In genomic region chr17:12094336-12094735, GRCh38 we compare ENCODE assay signal across 20 cellular contexts.
A peak's percentile ranks its signal among the peaks of the same experiment; 100 is the strongest.
DNase-seq lines count a peak whose midpoint lies in the region; ATAC-seq, FAIRE-seq and TF ChIP-seq lines count a peak whose summit lies in the region.
"Had no signal": no experiment of that assay in that cellular context is flagged by ENCODE, and none has a peak within 500 bp of the region (broad histone marks: within the 10 kb centered on the region; RNA-seq: fewer than 3 reads in every experiment).

No MANE protein-coding gene starts in this region.

- no peaks in the 10 kb centered on the region for H3K9me3 Mint-ChIP-seq in H9
- H3K9me3 Mint-ChIP-seq: CD4-positive, alpha-beta T cell; CD8-positive, alpha-beta T cell had no signal

- H3K18ac ChIP-seq in H9 (ENCODE audit: insufficient read length, low read depth, low read length), result no peak overlapping the region

- H3K4me3 ChIP-seq in HepG2 (replicated peaks in 1 of 3; ENCODE audit: insufficient read depth in 1 of 3, low read depth in 2 of 3, low read length in 3 of 3), result no peak overlapping the region
- H3K4me3 ChIP-seq in right lobe of liver, result no peak overlapping the region
- H3K4me3 ChIP-seq: A549; BLaER1 treated with 17β-estradiol and CSF1 and Interleukin-3, amounts not matched to agents 10 nM and 100 nM had no signal

- H3K79me2 ChIP-seq in HepG2 (ENCODE audit: insufficient read depth, low read length) (peaks cover 3% of the 10 kb centered on the region), H9 (ENCODE audit: insufficient read depth, low read length) (no peaks in the 10 kb centered on the region)

- no peaks in the 10 kb centered on the region for H3K79me1 ChIP-seq in H9 (ENCODE audit: insufficient read depth, low read depth, low read length, poor library complexity, severe bottlenecking)

- H3K27ac Mint-ChIP-seq in H9, result peak overlapping the region in 2 of 3 experiments; percentile 58 to 63; a peak in 1 of 7 replicates
- H3K27ac Mint-ChIP-seq: B cell; CD4-positive, alpha-beta T cell; CD8-positive, alpha-beta T cell had no signal

- H4K5ac ChIP-seq in H9 (ENCODE audit: insufficient read length, low read depth, low read length), result no peak overlapping the region

- no peak overlapping the region for H2BK20ac ChIP-seq in H9 (ENCODE audit: low read depth, low read length, poor library complexity, severe bottlenecking)

- H3K27me3 ChIP-seq in HepG2 (ENCODE audit: control insufficient read depth in 1 of 2, insufficient read depth in 2 of 2, low read length in 2 of 2) (no peaks in the 10 kb centered on the region), right lobe of liver (no peaks in the 10 kb centered on the region), H9 (ENCODE audit: insufficient read depth, low read length) (no peaks in the 10 kb centered on the region)
- H3K27me3 ChIP-seq: BLaER1 treated with 17β-estradiol and CSF1 and Interleukin-3, amounts not matched to agents 10 nM and 100 nM had no signal

- in situ Hi-C loops in HepG2 (cut with HindIII; ENCODE audit: extremely low pct_ligation_motif_present, low pct_unique_long_range_greater_than_20kb), result no loop called here

- peaks cover 18% of the 10 kb centered on the region for H3K4me1 ChIP-seq in HepG2 (ENCODE audit: insufficient read depth, low read length)
- H3K4me1 ChIP-seq in right lobe of liver, result peaks cover 0 to 3% (median 0%) of the 10 kb centered on the region in 4 donors
- H3K4me1 ChIP-seq in H9 (ENCODE audit: insufficient read depth, low read length), result no peaks in the 10 kb centered on the region
- H3K4me1 ChIP-seq: Caco-2 had no signal

- H3K23ac ChIP-seq in H9 (ENCODE audit: insufficient read length, low read depth, low read length), result no peak overlapping the region

- peaks cover 10 to 22% (median 20%) of the 10 kb centered on the region in 3 experiments for H3K36me3 Mint-ChIP-seq in H9 (ENCODE audit: insufficient read depth in 1 of 3, low read depth in 3 of 3)

- H3K4me1 Mint-ChIP-seq in H9, result peaks cover 5 to 6% of the 10 kb centered on the region in 2 experiments; a peak in 3 of 4 replicates

- no peak overlapping the region for H2BK120ac ChIP-seq in H9 (ENCODE audit: low read depth, low read length, poor library complexity, severe bottlenecking)

- DNase-seq in HepG2 (ENCODE audit: low spot score) (no peak), right lobe of liver (no peak), H9 (no peak), GM20000 (ENCODE audit: low spot score) (no peak), cerebellum (ENCODE audit: low spot score) (no peak)
- DNase-seq: AML-193; Caco-2; Calu3; CD4-positive, alpha-beta T cell; CD8-positive, alpha-beta T cell; DMS79 treated with DMSO at 0.1 percent for 48 hours; GF-D8 had no signal

- POLR2A ChIA-PET in HepG2 (lab: Yijun Ruan, JAX), result no interaction called here

- H3T11ph ChIP-seq in H9 (ENCODE audit: low read length), result no peak overlapping the region

- H3K36me3 ChIP-seq in HepG2 (replicated peaks in 1 of 2; ENCODE audit: control insufficient read depth in 1 of 2, insufficient read depth in 2 of 2, low read length in 2 of 2) (peaks cover 3 to 11% of the 10 kb centered on the region in 2 experiments; a peak in 4 of 5 replicates), right lobe of liver (no peaks in the 10 kb centered on the region)

- no peak overlapping the region for H3K56ac ChIP-seq in H9 (ENCODE audit: insufficient read length, low read depth, low read length)

- H2AFZ ChIP-seq in HepG2 (ENCODE audit: low read length) (no peak overlapping the region), H9 (ENCODE audit: low read length) (no peak overlapping the region)

- H3K9me3 ChIP-seq in HepG2 (ENCODE audit: low read length), result no peaks in the 10 kb centered on the region
- H3K9me3 ChIP-seq in right lobe of liver, result no peaks in the 10 kb centered on the region
- H3K9me3 ChIP-seq in H9 (ENCODE audit: control insufficient read depth, low read depth, low read length), result no peaks in the 10 kb centered on the region
- H3K9me3 ChIP-seq: A549; BLaER1 treated with 17β-estradiol and CSF1 and Interleukin-3, amounts not matched to agents 10 nM and 100 nM; Caco-2 had no signal

- no peak for TF ChIP-seq EP300 in HepG2 (IDR thresholded peaks at IDR 0.05; ENCODE audit: low read depth in 2 of 2, low read length in 2 of 2)
- TF ChIP-seq EP300 in HepG2 (CRISPR knock-in tag; IDR thresholded peaks at IDR 0.05; ENCODE audit: borderline replicate concordance), result no peak

- no peak overlapping the region for H3K9ac ChIP-seq in HepG2 (ENCODE audit: insufficient read depth, low read depth, low read length)
- H3K9ac ChIP-seq in H9 (ENCODE audit: extremely low read depth, insufficient read length, low read length), result no peak overlapping the region
- H3K9ac ChIP-seq: BLaER1 treated with 17β-estradiol and CSF1 and Interleukin-3, amounts not matched to agents 10 nM and 100 nM had no signal

- CTCF ChIA-PET in HepG2 (lab: Yijun Ruan, JAX; ENCODE audit: low intra/inter-chr PET ratio, low total read pairs), result no interaction called here

- H3K4me2 ChIP-seq in HepG2 (ENCODE audit: low read depth, low read length), result no peak overlapping the region
- no peak overlapping the region for H3K4me2 ChIP-seq in H9 (ENCODE audit: insufficient read depth, insufficient read length, low read length)
- H3K4me2 ChIP-seq: A549; BLaER1 treated with 17β-estradiol and CSF1 and Interleukin-3, amounts not matched to agents 10 nM and 100 nM had no signal

- H4K91ac ChIP-seq in H9 (ENCODE audit: insufficient read length, low read depth, low read length), result no peak overlapping the region

- no TSS peak for BruUV-seq in HepG2 (replicated peaks; lab: Mats Ljungman, UMichigan)

- no peak for TF ChIP-seq RAD21 in HepG2 (CRISPR knock-in tag; IDR thresholded peaks at IDR 0.05)

- H2BK5ac ChIP-seq in H9 (ENCODE audit: insufficient read length, low read length), result no peak overlapping the region

- no peak overlapping the region for H2BK12ac ChIP-seq in H9 (ENCODE audit: insufficient read length, low read depth, low read length)

- intact Hi-C loops in HepG2 (cut with micrococcal nuclease; ENCODE audit: unreplicated experiment), result no loop called here
- intact Hi-C loops in right lobe of liver (cut with DNase I), result no loop called here

- H2AK5ac ChIP-seq in H9 (ENCODE audit: insufficient read length, low read length), result no peak overlapping the region

- no peak overlapping the region for H2BK15ac ChIP-seq in H9 (ENCODE audit: low read depth, low read length)

- H4K8ac ChIP-seq in H9 (replicated peaks; ENCODE audit: insufficient read length, low read depth, low read length), result no peak overlapping the region

- H3K27me3 Mint-ChIP-seq in H9 (ENCODE audit: low read depth), result no peaks in the 10 kb centered on the region
- H3K27me3 Mint-ChIP-seq: B cell; CD4-positive, alpha-beta T cell had no signal

- WGBS in HepG2 (ENCODE audit: low lambda C conversion rate), result 98% methylated on average over 2 of the region's 2 CpGs
- WGBS in right lobe of liver (ENCODE audit: insufficient coverage, low coverage, low lambda C conversion rate, missing lambda C conversion rate), result 100% methylated on average over 2 of the region's 2 CpGs
- WGBS in H9 (ENCODE audit: extremely low coverage, insufficient read length, low lambda C conversion rate), result no CpG with 5 or more reads among the region's 2 CpGs

- TF ChIP-seq POLR2A in HepG2 (IDR thresholded peaks at IDR 0.05; ENCODE audit: insufficient read depth in 1 of 2, low read depth in 2 of 2, low read length in 2 of 2) (no peak), right lobe of liver (IDR thresholded peaks at IDR 0.05) (no peak)

- TF ChIP-seq CTCF in HepG2 (CRISPR knock-in tag; IDR thresholded peaks at IDR 0.05), result no peak
- no peak for TF ChIP-seq CTCF in right lobe of liver (IDR thresholded peaks at IDR 0.05)
- TF ChIP-seq CTCF in H9 (conservative IDR thresholded peaks at IDR 0.05), result no peak
- no peak for TF ChIP-seq CTCF in VCaP (conservative IDR thresholded peaks at IDR 0.05)
- no peak for TF ChIP-seq CTCF in GM20000 (IDR thresholded peaks at IDR 0.05; ENCODE audit: extremely low read depth, missing control alignments)

- H3K14ac ChIP-seq in H9 (ENCODE audit: insufficient read depth, low read length), result no peak overlapping the region

- H3K4ac ChIP-seq in H9 (ENCODE audit: low read depth, low read length), result no peak overlapping the region

- ATAC-seq in HepG2 (no peak), right lobe of liver (no peak)
- ATAC-seq: A549; CD8-positive, alpha-beta T cell had no signal

- no peaks in the 10 kb centered on the region; the same call in 1 of the 2 replicates for H4K20me1 ChIP-seq in HepG2 (ENCODE audit: insufficient read depth, low read length)
- no peaks in the 10 kb centered on the region for H4K20me1 ChIP-seq in H9 (ENCODE audit: control insufficient read depth, insufficient read depth, insufficient read length)

- no peaks in the 10 kb centered on the region for H3K23me2 ChIP-seq in H9 (ENCODE audit: insufficient read length, low read depth, low read length, poor library complexity, severe bottlenecking)

- FAIRE-seq in HepG2 (lab: Jason Lieb, UNC), result no peak
- FAIRE-seq: D721Med, GM12891 had no signal

- no peak overlapping the region for H3K27ac ChIP-seq in HepG2 (ENCODE audit: extremely low read length, insufficient read depth, low read length)
- H3K27ac ChIP-seq in right lobe of liver, result no peak overlapping the region
- H3K27ac ChIP-seq in H9 (ENCODE audit: insufficient read length, low read depth, low read length), result no peak overlapping the region
- H3K27ac ChIP-seq in VCaP, result peak overlapping the region; percentile 58
- H3K27ac ChIP-seq: 22Rv1; A549; BLaER1 treated with 17β-estradiol and CSF1 and Interleukin-3, amounts not matched to agents 10 nM and 100 nM; C4-2B had no signal

- H3K4me3 Mint-ChIP-seq in H9, result no peak overlapping the region
- H3K4me3 Mint-ChIP-seq: B cell; CD4-positive, alpha-beta T cell; CD8-positive, alpha-beta T cell had no signal
